In genomic region chr6:98325366-98325765, GRCh38 we compare ENCODE assay signal across 30 cellular contexts.
"Had no signal": no experiment of that assay in that cellular context is flagged by ENCODE, and none has a peak within 500 bp of the region (broad histone marks: within the 10 kb centered on the region; RNA-seq: fewer than 3 reads in every experiment).

No MANE protein-coding gene starts in this region.

- H3K4me1 ChIP-seq: parathyroid adenoma, psoas muscle, spleen, suprapubic skin, testis, tibial artery, transverse colon, upper lobe of right lung, uterus had no signal

- ATAC-seq: naive thymus-derived CD8-positive, alpha-beta T cell; natural killer cell treated with Interleukin-12 subunit alpha and Interleukin-12 subunit beta and Interleukin-15 and Interleukin-18, amount 100 ng/mL, for 72 hours; psoas muscle; right cardiac atrium; sciatic nerve; stimulated activated memory B cell treated with anti-CD40 and anti-IgM and Interleukin-4, amounts not matched to agents 10 μg/mL and 1 μg/mL and 100 μg/mL, for 72 hours; stimulated activated naive CD8-positive, alpha-beta T cell treated with anti-CD3 and anti-CD28 coated beads, Interleukin-15, amount 100 ng/mL, for 72 hours; stimulated activated naive CD8-positive, alpha-beta T cell treated with anti-CD3 and anti-CD28 coated beads, Interleukin-15, Interleukin-2, amounts not matched to agents 100 U/mL and 50 U/mL, for 24 hours; upper lobe of right lung had no signal

- H3K79me2 ChIP-seq: parathyroid adenoma had no signal

- H3K4me3 ChIP-seq: neural progenitor cell, ovary, psoas muscle, skin epidermis, smooth muscle cell, spleen, suprapubic skin, testis, tibial artery, transverse colon, upper lobe of right lung, uterus had no signal

- H3K9me3 ChIP-seq: ovary, psoas muscle, spleen, suprapubic skin, testis, tibial artery, transverse colon, upper lobe of right lung, uterus had no signal

- H3K27ac ChIP-seq: neural progenitor cell, ovary, parathyroid adenoma, psoas muscle, skin epidermis, spleen, suprapubic skin, testis, tibial artery, transverse colon, upper lobe of right lung, uterus had no signal

- H3K27me3 ChIP-seq: neural progenitor cell, ovary, spleen, suprapubic skin, testis, tibial artery, transverse colon, upper lobe of right lung, uterus had no signal

- H3K36me3 ChIP-seq: neural progenitor cell, ovary, spleen, suprapubic skin, tibial artery, transverse colon, upper lobe of right lung, uterus had no signal

- H2AFZ ChIP-seq: neural progenitor cell, parathyroid adenoma had no signal

- H3K9ac ChIP-seq: neural progenitor cell, parathyroid adenoma had no signal

- DNase-seq: naive thymus-derived CD8-positive, alpha-beta T cell; nephron progenitor cell; occipital lobe; ovary; posterior cingulate gyrus; psoas muscle; right cardiac atrium; spleen; stimulated activated CD4-positive, alpha-beta T cell treated with anti-CD3 and anti-CD28 coated beads, Interleukin-12 subunit alpha, Interleukin-12 subunit beta, amount 100 ng/mL, for 4 hours; stimulated activated CD4-positive, alpha-beta T cell treated with anti-CD3 and anti-CD28 coated beads, Interleukin-1b, Interleukin-23, amount 100 ng/mL, for 48 hours; stimulated activated CD4-positive, alpha-beta T cell treated with anti-CD3 and anti-CD28 coated beads, Interleukin-4, amount 100 ng/mL, for 1 hour; stimulated activated CD4-positive, alpha-beta T cell treated with anti-CD3 and anti-CD28 coated beads, Interleukin-4, amount 100 ng/mL, for 4 hours; stimulated activated CD8-positive, alpha-beta memory T cell treated with anti-CD3 and anti-CD28 coated beads, Interleukin-4, amount 100 ng/mL, for 48 hours; stimulated activated naive CD4-positive, alpha-beta T cell; stimulated activated naive CD8-positive, alpha-beta T cell treated with anti-CD3 and anti-CD28 coated beads, Interleukin-15, amount 100 ng/mL, for 72 hours; stimulated activated naive CD8-positive, alpha-beta T cell treated with anti-CD3 and anti-CD28 coated beads, Interleukin-15, Interleukin-2, amounts not matched to agents 100 U/mL and 50 U/mL, for 24 hours; substantia nigra; testis; tibial artery; transverse colon; upper lobe of right lung; uterus had no signal

- H3K4me2 ChIP-seq: neural progenitor cell, smooth muscle cell had no signal
